ENCODE assay signal across 8 cellular contexts in the genomic region with DNA sequence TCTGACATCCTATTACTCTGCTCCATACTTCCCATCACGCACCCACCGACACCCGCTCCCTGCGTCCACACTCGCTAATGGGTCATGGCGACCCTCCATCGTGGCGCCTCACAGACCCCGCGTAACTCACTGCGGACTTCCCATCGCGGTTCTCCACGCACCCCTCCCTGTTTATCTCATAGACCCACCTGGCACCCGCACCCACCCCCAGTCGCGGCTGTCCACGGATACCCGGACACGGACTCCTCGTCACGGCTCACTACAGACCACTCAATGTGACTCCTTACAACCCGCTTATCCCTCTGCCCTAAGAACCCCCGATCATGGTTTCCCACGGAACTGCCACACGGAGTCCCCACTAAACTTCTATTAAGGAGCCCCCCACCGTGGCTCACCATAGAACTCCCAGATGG. TPM values are rescaled to one million over a fixed set of nuclear protein-coding genes. Genes with fewer than 3 reads are reported as not detected.
DNase-seq lines count a peak whose midpoint lies in the region; ATAC-seq, FAIRE-seq and TF ChIP-seq lines count a peak whose summit lies in the region.

No MANE protein-coding gene starts in this region.

- no peaks in the 10 kb centered on the region for H3K27me3 ChIP-seq in prostate gland (replicated peaks; ENCODE audit: insufficient read depth)

- intact Hi-C loops in activated B cell treated with CpG ODN at 0.5 μM for 24 hours (cut with micrococcal nuclease): loop anchor here (1.0 to 5.0 kb wide), 12 partner anchors 11 to 1354 kb away; a partner anchor contains a TSS
- intact Hi-C loops in prostate gland (cut with DNase I): loop anchor here (10.0 kb wide), 5 partner anchors 278 to 792 kb away; a partner anchor contains a TSS

- TF ChIP-seq CTCF in activated B cell treated with CpG ODN at 0.5 μM for 24 hours (IDR thresholded peaks at IDR 0.05) (no peak), prostate gland (IDR thresholded peaks at IDR 0.05) (no peak)

- H3K27ac ChIP-seq in prostate gland: peak overlapping the region; percentile 81 to 89

- TF ChIP-seq POLR2A in prostate gland (IDR thresholded peaks at IDR 0.05): no peak
- TF ChIP-seq POLR2A in GM12891 (IDR thresholded peaks at IDR 0.05; ENCODE audit: low read depth, low read length): no peak

- WGBS in prostate gland: 2% methylated on average over 27 of the region's 27 CpGs

- CTCF ChIA-PET in activated B cell treated with CpG ODN at 0.5 μM for 24 hours (lab: Charles Lee): no interaction called here

- no peak for FAIRE-seq in GM12891 (lab: Jason Lieb, UNC)

- H3K36me3 Mint-ChIP-seq in activated B cell treated with CpG ODN at 0.5 μM for 24 hours (ENCODE audit: low read depth): peaks cover 53% of the 10 kb centered on the region

- H3K36me3 ChIP-seq in prostate gland: peaks cover 0 to 3% of the 10 kb centered on the region in 2 donors

- H3K27me3 Mint-ChIP-seq in activated B cell treated with CpG ODN at 0.5 μM for 24 hours: no peaks in the 10 kb centered on the region

- H3K9me3 Mint-ChIP-seq in activated B cell treated with CpG ODN at 0.5 μM for 24 hours: no peaks in the 10 kb centered on the region

- peak; percentile 1 for ATAC-seq in activated B cell treated with CpG ODN at 0.5 μM for 24 hours (ENCODE audit: low read depth)

- peak overlapping the region; percentile 99 for H3K4me3 Mint-ChIP-seq in activated B cell treated with CpG ODN at 0.5 μM for 24 hours

- H3K9me3 ChIP-seq in prostate gland: no peaks in the 10 kb centered on the region

- POLR2A ChIA-PET in activated B cell treated with CpG ODN at 0.5 μM for 24 hours (lab: Charles Lee): no interaction called here

- peaks cover 2% of the 10 kb centered on the region for H3K4me1 ChIP-seq in prostate gland (replicated peaks)

- H3K27ac Mint-ChIP-seq in activated B cell treated with CpG ODN at 0.5 μM for 24 hours: peak overlapping the region; percentile 95

- peaks cover 26% of the 10 kb centered on the region for H3K4me1 Mint-ChIP-seq in activated B cell treated with CpG ODN at 0.5 μM for 24 hours

- peak overlapping the region; percentile 66 to 81 for H3K4me3 ChIP-seq in prostate gland

- DNase-seq in NCI-H1092 treated with DMSO at 0.1 percent for 48 hours (lab: John Stamatoyannopoulos, UW): peak; percentile 33
- no peak for DNase-seq in NCI-H1092 (lab: John Stamatoyannopoulos, UW)
- DNase-seq in activated B cell treated with CpG ODN at 0.5 μM for 24 hours: no peak
- peak; percentile 16 for DNase-seq in glomerular visceral epithelial cell (ENCODE audit: extremely low spot score)
- DNase-seq in prostate gland (ENCODE audit: low spot score): no peak
- DNase-seq in activated effector memory CD4-positive, alpha-beta T cell treated with anti-CD3 and anti-CD28 coated beads, Interleukin-2, amount 50 U/mL, for 16 hours: no peak
- no peak for DNase-seq in stimulated activated naive CD4-positive, alpha-beta T cell (lab: John Stamatoyannopoulos, UW)
- no peak for DNase-seq in GM12891 (ENCODE audit: insufficient read length, low spot score)

TF ChIP-seq in GM12891, 5 proteins besides CTCF, POLR2A, EP300 and RAD21:
- TF ChIP-seq PAX5 (IDR thresholded peaks at IDR 0.05; ENCODE audit: insufficient read depth, low read length, severe bottlenecking) (no peak), POU2F2 (IDR thresholded peaks at IDR 0.05; ENCODE audit: low read depth, low read length) (no peak), SPI1 (IDR thresholded peaks at IDR 0.05; ENCODE audit: low read depth, low read length) (no peak), POLR2AphosphoS5 (IDR thresholded peaks at IDR 0.05; ENCODE audit: low read depth, low read length) (no peak)

RNA-seq across cellular contexts. Expression of a gene that starts 0.5 kb away (rescaled TPM):
- total RNA-seq in activated B cell treated with CpG ODN at 0.5 μM for 24 hours: 126 and 134 TPM in 2 replicates
- total RNA-seq in prostate gland: 10 to 100 TPM; 61.9 to 87.4 TPM
- 107 TPM for polyA plus RNA-seq in GM12891 (2012; ENCODE audit: low read depth, missing spikeins)

RNA-seq across cellular contexts. Expression of a gene that starts 5.7 kb away (rescaled TPM):
- total RNA-seq in activated B cell treated with CpG ODN at 0.5 μM for 24 hours (101 and 117 TPM in 2 replicates), prostate gland (100 to 1,000 TPM in 1 of 2 donors, 10 to 100 TPM in 1; 65.4 to 121 TPM)
- 63.6 TPM for polyA plus RNA-seq in GM12891 (2012; ENCODE audit: low read depth, missing spikeins)

RNA-seq across cellular contexts. Expression of a gene that starts 20.7 kb away (rescaled TPM):
- 0.27 and 0.29 TPM in 2 replicates for total RNA-seq in activated B cell treated with CpG ODN at 0.5 μM for 24 hours
- total RNA-seq in prostate gland: 1 to 10 TPM in 1 of 2 donors, under 1 TPM in 1; 0.59 to 4.7 TPM
- polyA plus RNA-seq in GM12891 (2012; ENCODE audit: low read depth, missing spikeins): 0.22 TPM

Comparison
In these comparisons a context has a peak if more than half of its experiments do, and no peak if none do; other contexts are left out.
1. DNase-seq: peak in NCI-H1092 treated with DMSO at 0.1 percent for 48 hours (single experiment) and glomerular visceral epithelial cell (single experiment); none in NCI-H1092 (single experiment), activated B cell treated with CpG ODN at 0.5 μM for 24 hours (single experiment), prostate gland (single experiment), activated effector memory CD4-positive, alpha-beta T cell treated with anti-CD3 and anti-CD28 coated beads, Interleukin-2, amount 50 U/mL, for 16 hours (single experiment), stimulated activated naive CD4-positive, alpha-beta T cell (0 of 6) and GM12891 (single experiment).